10 cellular contexts compared by ENCODE assay signal in the genomic region with DNA sequence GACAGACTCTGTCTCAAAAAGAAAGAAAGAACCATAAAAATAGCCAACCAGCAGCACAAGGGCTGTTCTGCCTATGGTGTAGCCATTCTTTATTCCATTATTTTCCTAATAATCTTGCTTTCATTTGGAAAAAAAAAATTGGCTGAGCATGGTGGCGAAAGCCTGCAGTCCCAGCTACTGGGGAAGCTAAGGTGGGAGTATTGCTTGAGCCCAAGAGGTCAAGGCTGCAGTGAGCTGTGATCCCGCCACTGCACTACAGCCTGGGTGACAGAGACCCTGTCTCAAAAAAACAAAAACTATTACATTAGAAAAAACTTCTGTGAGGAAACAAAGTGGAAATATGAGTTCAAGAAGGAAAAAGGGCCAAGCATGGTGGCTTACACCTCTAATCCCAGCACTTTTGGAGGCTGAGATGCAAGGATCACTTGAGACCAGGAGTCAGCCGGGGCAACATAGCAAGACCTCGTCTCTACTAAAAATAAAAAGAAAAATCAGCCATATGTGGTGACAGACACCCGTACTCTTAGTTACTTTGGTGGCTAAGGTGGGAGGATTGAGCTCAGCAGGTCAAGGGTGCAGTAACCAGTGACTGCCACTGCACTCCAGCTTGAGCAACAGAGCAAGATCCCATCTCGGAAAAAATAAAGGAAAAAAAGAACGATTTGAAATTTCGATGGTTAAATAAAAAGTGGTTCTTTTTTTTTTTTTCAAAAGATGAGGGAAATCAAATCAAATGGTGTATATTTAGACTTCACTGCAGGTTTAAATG. TPM values are rescaled to one million over a fixed set of nuclear protein-coding genes. Genes with fewer than 3 reads are reported as not detected.
DNase-seq lines count a peak whose midpoint lies in the region; ATAC-seq and TF ChIP-seq lines count a peak whose summit lies in the region.
"Had no signal": no experiment of that assay in that cellular context is flagged by ENCODE, and none has a peak within 500 bp of the region (broad histone marks: within the 10 kb centered on the region; RNA-seq: fewer than 3 reads in every experiment).

No MANE protein-coding gene starts in this region.

- peak in 1 of 2 donors; percentile 30 for TF ChIP-seq CTCF in suprapubic skin (IDR thresholded peaks at IDR 0.05)

- H3K4me1 ChIP-seq in suprapubic skin, result peaks cover 64% of the 10 kb centered on the region

- no peaks in the 10 kb centered on the region for H3K9me3 Mint-ChIP-seq in activated naive CD4-positive, alpha-beta T cell treated with anti-CD3 and anti-CD28 coated beads for 36 hours
- H3K9me3 Mint-ChIP-seq in T-cell, result no peaks in the 10 kb centered on the region

- peak overlapping the region; percentile 32 for H3K27ac ChIP-seq in suprapubic skin

- CTCF ChIA-PET in activated naive CD4-positive, alpha-beta T cell treated with anti-CD3 and anti-CD28 coated beads for 36 hours (lab: Charles Lee), result interaction anchor here (0.6 to 2.2 kb wide), 13 partner anchors 12 to 180 kb away, joined by 3 to 9 read pairs (median 3); a partner anchor contains a TSS
- CTCF ChIA-PET in T-cell (lab: Charles Lee), result interaction anchor here (0.6 to 0.7 kb wide), 6 partner anchors 16 to 365 kb away, joined by 3 to 7 read pairs (median 5); no protein-coding TSS in a partner anchor

- H3K9me3 ChIP-seq in suprapubic skin, result no peaks in the 10 kb centered on the region

- H3K4me1 Mint-ChIP-seq in activated naive CD4-positive, alpha-beta T cell treated with anti-CD3 and anti-CD28 coated beads for 36 hours (ENCODE audit: low read depth), result peaks cover 37% of the 10 kb centered on the region
- H3K4me1 Mint-ChIP-seq in T-cell, result peaks cover 29 to 47% (median 43%) of the 10 kb centered on the region in 3 donors

- H3K36me3 ChIP-seq in suprapubic skin, result no peaks in the 10 kb centered on the region

- no peak for TF ChIP-seq POLR2A in erythroblast (IDR thresholded peaks at IDR 0.05; ENCODE audit: low read length)
- no peak for TF ChIP-seq POLR2A in suprapubic skin (IDR thresholded peaks at IDR 0.05)

- no peak for TF ChIP-seq EP300 in suprapubic skin (IDR thresholded peaks at IDR 0.05)

- no peak for DNase-seq in activated naive CD4-positive, alpha-beta T cell treated with anti-CD3 and anti-CD28 coated beads for 36 hours
- DNase-seq in activated naive CD4-positive, alpha-beta T cell treated with Interleukin-2 at 50 U/mL for 16 hours, result no peak
- DNase-seq in T-cell (no peak), erythroblast (lab: John Stamatoyannopoulos, UW) (peak; percentile 16 to 17), suprapubic skin (ENCODE audit: low spot score in 2 of 2) (no peak), GOT3 (lab: John Stamatoyannopoulos, UW) (no peak)
- DNase-seq: activated CD4-positive, alpha-beta T cell treated with anti-CD3 and anti-CD28 coated beads, Interleukin-2, amount 50 U/mL, for 4 hours; NCI-H510A treated with DMSO at 0.1 percent for 48 hours had no signal

- ATAC-seq in T-cell (replicated peaks in 1 of 4) (no peak), GM21576 (IDR thresholded peaks at IDR 0.05; ENCODE audit: unreplicated experiment) (no peak), HG03442 (IDR thresholded peaks at IDR 0.05; ENCODE audit: unreplicated experiment) (no peak)

- 87% methylated on average over 8 of the region's 8 CpGs for WGBS in suprapubic skin

- H3K27me3 ChIP-seq in suprapubic skin, result no peaks in the 10 kb centered on the region

- intact Hi-C loops in activated naive CD4-positive, alpha-beta T cell treated with anti-CD3 and anti-CD28 coated beads for 36 hours (cut with micrococcal nuclease), result no loop called here

- peaks cover 17% of the 10 kb centered on the region for H3K36me3 Mint-ChIP-seq in activated naive CD4-positive, alpha-beta T cell treated with anti-CD3 and anti-CD28 coated beads for 36 hours (ENCODE audit: low read depth)
- no peaks in the 10 kb centered on the region for H3K36me3 Mint-ChIP-seq in T-cell

- no peak overlapping the region for H3K4me3 ChIP-seq in suprapubic skin

- peak overlapping the region; percentile 93 for H3K27ac Mint-ChIP-seq in activated naive CD4-positive, alpha-beta T cell treated with anti-CD3 and anti-CD28 coated beads for 36 hours
- peak overlapping the region; percentile 73 to 98 for H3K27ac Mint-ChIP-seq in T-cell

- POLR2A ChIA-PET in T-cell (lab: Charles Lee), result interaction anchor here (0.6 to 1.0 kb wide), 6 partner anchors 9 to 1688 kb away, joined by 4 to 10 read pairs (median 5); partner anchors contain the start of gene HEXIM1 (in 1 of the 2)

- H3K27me3 Mint-ChIP-seq in activated naive CD4-positive, alpha-beta T cell treated with anti-CD3 and anti-CD28 coated beads for 36 hours (ENCODE audit: low read depth), result no peaks in the 10 kb centered on the region
- no peaks in the 10 kb centered on the region for H3K27me3 Mint-ChIP-seq in T-cell

- peak overlapping the region; percentile 36 for H3K4me3 Mint-ChIP-seq in activated naive CD4-positive, alpha-beta T cell treated with anti-CD3 and anti-CD28 coated beads for 36 hours
- peak overlapping the region in 2 of 3 donors; percentile 87 to 92 for H3K4me3 Mint-ChIP-seq in T-cell

RNA-seq across cellular contexts. Expression of gene DCAKD, which starts 2.5 kb away (rescaled TPM):
- total RNA-seq in activated naive CD4-positive, alpha-beta T cell treated with anti-CD3 and anti-CD28 coated beads for 36 hours, result 10 to 100 TPM; 38.1 to 38.9 TPM
- total RNA-seq in T-cell (10 to 100 TPM; 18.7 to 40.7 (median 29.7) TPM), suprapubic skin (10 to 100 TPM; 49.1 to 68.5 (median 60.9) TPM)

RNA-seq across cellular contexts. Expression of gene NMT1, which starts 12.1 kb away (rescaled TPM):
- total RNA-seq in activated naive CD4-positive, alpha-beta T cell treated with anti-CD3 and anti-CD28 coated beads for 36 hours, result 100 to 1,000 TPM; 234 to 235 TPM
- total RNA-seq in T-cell, result 100 to 1,000 TPM in 3 of 5 donors, 10 to 100 TPM in 2; 79.5 to 139 (median 125) TPM
- total RNA-seq in suprapubic skin, result 10 to 100 TPM; 53.2 to 73.3 (median 65.9) TPM

Comparison
In these comparisons a context has a peak if more than half of its experiments do, and no peak if none do; other contexts are left out.
1. DNase-seq: peak in erythroblast (2 of 2); none in activated naive CD4-positive, alpha-beta T cell treated with anti-CD3 and anti-CD28 coated beads for 36 hours (single experiment), activated naive CD4-positive, alpha-beta T cell treated with Interleukin-2 at 50 U/mL for 16 hours (single experiment), T-cell (0 of 34), suprapubic skin (0 of 2) and GOT3 (single experiment).